Comparison of ENCODE assay signal across 9 cellular contexts in genomic region chr16:86664518-86665318, GRCh38.
A peak's percentile ranks its signal among the peaks of the same experiment; 100 is the strongest.
DNase-seq lines count a peak whose midpoint lies in the region; ATAC-seq and TF ChIP-seq lines count a peak whose summit lies in the region.
"Had no signal": no experiment of that assay in that cellular context is flagged by ENCODE, and none has a peak within 500 bp of the region (broad histone marks: within the 10 kb centered on the region; RNA-seq: fewer than 3 reads in every experiment).

No MANE protein-coding gene starts in this region.

- in situ Hi-C loops in IMR-90 (cut with MboI; ENCODE audit: low sequenced_read_pairs): loop anchor here (5.0 kb wide), 1 partner anchor 87 kb away; the partner anchor contains the start of gene FOXL1

- H3K4me1 Mint-ChIP-seq in activated T-cell treated with anti-CD3 and anti-CD28 coated beads, Interleukin-2, amount 50 U/mL, for 72 hours (ENCODE audit: low read depth): peaks cover 39% of the 10 kb centered on the region

- CTCF ChIA-PET in BJ (lab: Yijun Ruan, JAX): interaction anchor here (0.7 to 2.6 kb wide), 8 partner anchors 12 to 383 kb away, joined by 3 to 6 read pairs (median 3); no protein-coding TSS in a partner anchor
- CTCF ChIA-PET in IMR-90 (lab: Yijun Ruan, JAX): interaction anchor here (0.6 to 1.0 kb wide), 2 partner anchors 48 to 172 kb away, joined by 3 to 4 read pairs; no protein-coding TSS in a partner anchor

- intact Hi-C loops in IMR-90 (cut with micrococcal nuclease): loop anchor here (2.0 to 5.0 kb wide), 2 partner anchors 52 to 84 kb away; no protein-coding TSS in a partner anchor
- intact Hi-C loops in tibial artery (cut with DNase I; ENCODE audit: low total_unique reads): no loop called here
- intact Hi-C loops in left lung (cut with DNase I): no loop called here

- H3K9me3 ChIP-seq in IMR-90 (ENCODE audit: control insufficient read depth, insufficient read depth, low read length): no peaks in the 10 kb centered on the region
- H3K9me3 ChIP-seq in tibial artery: peaks cover 0 to 4% (median 0%) of the 10 kb centered on the region in 3 donors
- no peaks in the 10 kb centered on the region for H3K9me3 ChIP-seq in left lung

- peak overlapping the region; percentile 97 for H2AK5ac ChIP-seq in IMR-90 (ENCODE audit: low read depth, low read length)

- H3K9me3 Mint-ChIP-seq in activated T-cell treated with anti-CD3 and anti-CD28 coated beads, Interleukin-2, amount 50 U/mL, for 72 hours: peaks cover 2 to 3% of the 10 kb centered on the region in 2 donors

- H4K5ac ChIP-seq in IMR-90 (ENCODE audit: low read depth, low read length): peak overlapping the region; percentile 75; the same call in 1 of the 2 replicates

- peak overlapping the region; percentile 55; the same call in 1 of the 2 replicates for H3K4me2 ChIP-seq in IMR-90 (ENCODE audit: low read depth, low read length)

- H3K56ac ChIP-seq in IMR-90 (ENCODE audit: extremely low read depth, insufficient read depth, low read length): peak overlapping the region; percentile 94

- H3K4me3 Mint-ChIP-seq in activated T-cell treated with anti-CD3 and anti-CD28 coated beads, Interleukin-2, amount 50 U/mL, for 72 hours: peak overlapping the region; percentile 73 to 77
- H3K4me3 Mint-ChIP-seq: naive B cell had no signal

- peak overlapping the region; percentile 99 for H2BK120ac ChIP-seq in IMR-90 (ENCODE audit: low read depth, low read length)

- H2BK5ac ChIP-seq in IMR-90 (ENCODE audit: low read depth, low read length, poor library complexity, severe bottlenecking): peak overlapping the region; percentile 100

- H3K4me1 ChIP-seq in IMR-90 (ENCODE audit: control insufficient read depth, insufficient read depth, low read length) (peaks cover 29% of the 10 kb centered on the region), tibial artery (peaks cover 0 to 50% (median 23%) of the 10 kb centered on the region in 4 donors), left lung (no peaks in the 10 kb centered on the region)

- peak overlapping the region; percentile 98 for H3K4ac ChIP-seq in IMR-90 (ENCODE audit: low read depth, low read length)

- H3K36me3 ChIP-seq in BJ (ENCODE audit: control insufficient read depth, insufficient read depth, low read length) (no peaks in the 10 kb centered on the region), IMR-90 (ENCODE audit: control insufficient read depth, insufficient read depth, low read length) (no peaks in the 10 kb centered on the region), tibial artery (no peaks in the 10 kb centered on the region), left lung (no peaks in the 10 kb centered on the region)

- H3K79me1 ChIP-seq in IMR-90 (ENCODE audit: low read depth in 1 of 2, low read length in 2 of 2): peaks cover 0 to 21% of the 10 kb centered on the region in 2 experiments; a peak in 2 of 4 replicates

- peak overlapping the region; percentile 91 for H3K14ac ChIP-seq in IMR-90 (replicated peaks; ENCODE audit: low read depth, low read length)

- H3K9ac ChIP-seq in IMR-90 (ENCODE audit: low read depth, low read length): no peak overlapping the region; the same call in 1 of the 2 replicates

- ATAC-seq in GM19468 (IDR thresholded peaks at IDR 0.05; ENCODE audit: extremely low read depth, unreplicated experiment) (peak; percentile 54), IMR-90 (ENCODE audit: low read depth) (peak; percentile 74), left lobe of liver (peak; percentile 34), left lung (no peak)
- ATAC-seq in activated T-cell treated with anti-CD3 and anti-CD28 coated beads, Interleukin-2, amount 50 U/mL, for 72 hours (replicated peaks in 1 of 2): peak; percentile 94 to 96

- H3K23ac ChIP-seq in IMR-90 (ENCODE audit: low read depth, low read length): peak overlapping the region; percentile 93

- H3K27me3 ChIP-seq in BJ (ENCODE audit: control insufficient read depth, insufficient read depth, low read length) (no peaks in the 10 kb centered on the region), IMR-90 (ENCODE audit: control insufficient read depth, insufficient read depth, low read length) (no peaks in the 10 kb centered on the region), tibial artery (no peaks in the 10 kb centered on the region), left lung (peaks cover 0 to 91% of the 10 kb centered on the region in 2 donors)

- peaks cover 6 to 8% of the 10 kb centered on the region in 2 donors for H3K36me3 Mint-ChIP-seq in activated T-cell treated with anti-CD3 and anti-CD28 coated beads, Interleukin-2, amount 50 U/mL, for 72 hours (ENCODE audit: insufficient read depth in 2 of 2)
- H3K36me3 Mint-ChIP-seq: naive B cell had no signal

- H3K27ac ChIP-seq in IMR-90 (ENCODE audit: insufficient read depth, low read length) (peak overlapping the region; percentile 77), tibial artery (peak overlapping the region; percentile 27 to 57), left lung (no peak overlapping the region)

- H2AK9ac ChIP-seq in IMR-90 (replicated peaks; ENCODE audit: low read depth, low read length, poor library complexity): peak overlapping the region; percentile 86

- peak; percentile 4; the same call in 1 of the 2 replicates for TF ChIP-seq POLR2A in IMR-90 (IDR thresholded peaks at IDR 0.05; ENCODE audit: low read depth, low read length)

- TF ChIP-seq CTCF in BJ (IDR thresholded peaks at IDR 0.05; ENCODE audit: insufficient read depth, low read depth, low read length): no peak
- no peak for TF ChIP-seq CTCF in IMR-90 (conservative IDR thresholded peaks at IDR 0.05; ENCODE audit: low read depth, low read length)
- no peak for TF ChIP-seq CTCF in tibial artery (IDR thresholded peaks at IDR 0.05)
- no peak for TF ChIP-seq CTCF in left lung (IDR thresholded peaks at IDR 0.05)

- peak overlapping the region; percentile 81 for H3K27ac Mint-ChIP-seq in activated T-cell treated with anti-CD3 and anti-CD28 coated beads, Interleukin-2, amount 50 U/mL, for 72 hours

- H2BK15ac ChIP-seq in IMR-90 (ENCODE audit: low read depth, low read length): peak overlapping the region; percentile 93

- no peak overlapping the region for H3K4me3 ChIP-seq in BJ (ENCODE audit: low read depth, low read length)
- no peak overlapping the region for H3K4me3 ChIP-seq in IMR-90 (ENCODE audit: insufficient read depth, low read depth, low read length)
- H3K4me3 ChIP-seq in tibial artery: no peak overlapping the region
- H3K4me3 ChIP-seq in left lung: no peak overlapping the region

- DNase-seq in BJ (ENCODE audit: low read depth) (peak; percentile 86), IMR-90 (peak; percentile 98), left lobe of liver (ENCODE audit: low spot score) (no peak), tibial artery (peak in 1 of 2 donors; percentile 77), epidermal melanocyte (ENCODE audit: insufficient read length, low spot score) (no peak), left lung (no peak)
- DNase-seq in activated T-cell treated with anti-CD3 and anti-CD28 coated beads, Interleukin-2, amount 50 U/mL, for 72 hours: peak; percentile 84 to 85
- DNase-seq: naive B cell had no signal

- peaks cover 44% of the 10 kb centered on the region for H3K27me3 Mint-ChIP-seq in activated T-cell treated with anti-CD3 and anti-CD28 coated beads, Interleukin-2, amount 50 U/mL, for 72 hours (ENCODE audit: low read depth)

- TF ChIP-seq RAD21 in IMR-90 (IDR thresholded peaks at IDR 0.05; ENCODE audit: low read length): peak; percentile 35; the same call in 1 of the 2 replicates

- peaks cover 26% of the 10 kb centered on the region for H3K9me1 ChIP-seq in IMR-90 (ENCODE audit: insufficient read depth, low read length)

- POLR2A ChIA-PET in BJ (lab: Charles Lee) (interaction anchor here (0.6 kb wide), 1 partner anchor 16 kb away, joined by 3 read pairs; no protein-coding TSS in a partner anchor), IMR-90 (lab: Charles Lee; ENCODE audit: unreplicated experiment) (interaction anchor here (0.8 to 1.3 kb wide), 3 partner anchors 53 to 89 kb away, joined by 3 to 7 read pairs (median 3); partner anchors contain the start of gene FOXL1)

- H3K18ac ChIP-seq in IMR-90 (ENCODE audit: low read depth, low read length): peak overlapping the region; percentile 77; the same call in 1 of the 2 replicates

- peak overlapping the region; percentile 95 for H4K91ac ChIP-seq in IMR-90 (ENCODE audit: insufficient read depth, low read depth, low read length)

- no peaks in the 10 kb centered on the region; the same call in 1 of the 2 replicates for H4K20me1 ChIP-seq in IMR-90 (ENCODE audit: insufficient read depth, low read length)

- peak overlapping the region; percentile 76 to 92 for H4K8ac ChIP-seq in IMR-90 (ENCODE audit: low read depth in 2 of 2, low read length in 2 of 2)

- peak overlapping the region; percentile 98 for H2BK20ac ChIP-seq in IMR-90 (ENCODE audit: low read depth, low read length)

- no TSS peak for BruUV-seq in IMR-90 (replicated peaks; lab: Mats Ljungman, UMichigan)

- WGBS in IMR-90 (ENCODE audit: extremely low coverage in 2 of 2, insufficient read length in 1 of 2), 2 experiments: no CpG with 5 or more reads among the region's 12 CpGs

- H2AFZ ChIP-seq in IMR-90 (replicated peaks; ENCODE audit: low read length, poor library complexity): peak overlapping the region; percentile 58

- dilution Hi-C loops in IMR-90 (cut with HindIII; ENCODE audit: low sequenced_read_pairs, unreplicated experiment): no loop called here

TF ChIP-seq in IMR-90, 13 proteins besides CTCF, POLR2A, EP300 and RAD21 (continues in another document):
- TF ChIP-seq RFX5 (IDR thresholded peaks at IDR 0.05; ENCODE audit: low read depth, low read length): no peak
- peak; percentile 11 for TF ChIP-seq RCOR1 (IDR thresholded peaks at IDR 0.05; ENCODE audit: insufficient replicate concordance, low read length)
- no peak for TF ChIP-seq USF2 (IDR thresholded peaks at IDR 0.05; ENCODE audit: low read depth, low read length)
- peak; percentile 43; the same call in 1 of the 2 replicates for TF ChIP-seq BHLHE40 (IDR thresholded peaks at IDR 0.05; ENCODE audit: low read depth, low read length)
- peak; percentile 73 for TF ChIP-seq CEBPB (IDR thresholded peaks at IDR 0.05; ENCODE audit: low read depth, low read length)
- TF ChIP-seq SMC3 (IDR thresholded peaks at IDR 0.05; ENCODE audit: low read depth, low read length): peak; percentile 29; the same call in 1 of the 2 replicates
- TF ChIP-seq MAFK (IDR thresholded peaks at IDR 0.05; ENCODE audit: low read depth, low read length): peak; percentile 75
- peak; percentile 98 for TF ChIP-seq FOS (IDR thresholded peaks at IDR 0.05; ENCODE audit: low read depth, low read length)

Comparison
In these comparisons a context has a peak if more than half of its experiments do, and no peak if none do; other contexts are left out.
1. DNase-seq: peak in BJ (single experiment), IMR-90 (single experiment) and activated T-cell treated with anti-CD3 and anti-CD28 coated beads, Interleukin-2, amount 50 U/mL, for 72 hours (2 of 2); none in left lobe of liver (single experiment), epidermal melanocyte (single experiment) and left lung (0 of 2).
2. H3K27ac ChIP-seq: peak in IMR-90 (single experiment) and tibial artery (2 of 2); none in left lung (0 of 2).